1 cellular context compared by ENCODE assay signal in the genomic region with DNA sequence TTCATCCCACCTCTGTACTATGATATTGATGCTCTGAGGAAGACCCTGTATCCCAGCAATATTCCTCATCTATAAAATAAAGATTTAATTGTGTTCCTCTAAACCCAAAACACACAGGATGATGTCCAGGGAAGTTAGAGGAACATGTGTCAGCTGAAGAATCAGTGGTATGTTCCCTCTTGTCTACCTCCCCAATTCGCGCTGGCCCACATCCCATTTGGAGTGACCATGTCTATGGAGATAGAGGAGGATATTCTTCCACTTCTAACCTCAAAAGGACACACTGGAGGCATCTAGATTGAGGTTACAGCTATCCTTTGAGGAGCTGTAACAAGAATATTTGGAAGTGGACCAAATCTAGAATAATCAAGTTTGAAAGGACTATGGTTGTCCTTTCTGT.
TF ChIP-seq lines count a peak whose summit lies in the region.

No MANE protein-coding gene starts in this region.

TF ChIP-seq in HEK293T, 16 proteins besides CTCF, POLR2A, EP300 and RAD21 (continued from another document):
- TF ChIP-seq, protein P1, sequence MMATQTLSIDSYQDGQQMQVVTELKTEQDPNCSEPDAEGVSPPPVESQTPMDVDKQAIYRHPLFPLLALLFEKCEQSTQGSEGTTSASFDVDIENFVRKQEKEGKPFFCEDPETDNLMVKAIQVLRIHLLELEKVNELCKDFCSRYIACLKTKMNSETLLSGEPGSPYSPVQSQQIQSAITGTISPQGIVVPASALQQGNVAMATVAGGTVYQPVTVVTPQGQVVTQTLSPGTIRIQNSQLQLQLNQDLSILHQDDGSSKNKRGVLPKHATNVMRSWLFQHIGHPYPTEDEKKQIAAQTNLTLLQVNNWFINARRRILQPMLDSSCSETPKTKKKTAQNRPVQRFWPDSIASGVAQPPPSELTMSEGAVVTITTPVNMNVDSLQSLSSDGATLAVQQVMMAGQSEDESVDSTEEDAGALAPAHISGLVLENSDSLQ (IDR thresholded peaks at IDR 0.05): no peak
- TF ChIP-seq ZNF384 (IDR thresholded peaks at IDR 0.05) (no peak), FOXM1 (IDR thresholded peaks at IDR 0.05; ENCODE audit: borderline replicate concordance) (no peak), BHLHE40 (IDR thresholded peaks at IDR 0.05; ENCODE audit: borderline replicate concordance) (no peak), FOXA1 (IDR thresholded peaks at IDR 0.05) (no peak), ELF4 (IDR thresholded peaks at IDR 0.05) (no peak), TARDBP (IDR thresholded peaks at IDR 0.05) (no peak), NFRKB (IDR thresholded peaks at IDR 0.05) (no peak), CTBP1 (IDR thresholded peaks at IDR 0.05; ENCODE audit: borderline replicate concordance) (no peak), L3MBTL2 (conservative IDR thresholded peaks at IDR 0.05) (no peak), SUZ12 (IDR thresholded peaks at IDR 0.05) (no peak), HDGF (IDR thresholded peaks at IDR 0.05; ENCODE audit: borderline replicate concordance) (no peak), ARNT (IDR thresholded peaks at IDR 0.05) (no peak)
